18 cellular contexts compared by ENCODE assay signal in the genomic region with DNA sequence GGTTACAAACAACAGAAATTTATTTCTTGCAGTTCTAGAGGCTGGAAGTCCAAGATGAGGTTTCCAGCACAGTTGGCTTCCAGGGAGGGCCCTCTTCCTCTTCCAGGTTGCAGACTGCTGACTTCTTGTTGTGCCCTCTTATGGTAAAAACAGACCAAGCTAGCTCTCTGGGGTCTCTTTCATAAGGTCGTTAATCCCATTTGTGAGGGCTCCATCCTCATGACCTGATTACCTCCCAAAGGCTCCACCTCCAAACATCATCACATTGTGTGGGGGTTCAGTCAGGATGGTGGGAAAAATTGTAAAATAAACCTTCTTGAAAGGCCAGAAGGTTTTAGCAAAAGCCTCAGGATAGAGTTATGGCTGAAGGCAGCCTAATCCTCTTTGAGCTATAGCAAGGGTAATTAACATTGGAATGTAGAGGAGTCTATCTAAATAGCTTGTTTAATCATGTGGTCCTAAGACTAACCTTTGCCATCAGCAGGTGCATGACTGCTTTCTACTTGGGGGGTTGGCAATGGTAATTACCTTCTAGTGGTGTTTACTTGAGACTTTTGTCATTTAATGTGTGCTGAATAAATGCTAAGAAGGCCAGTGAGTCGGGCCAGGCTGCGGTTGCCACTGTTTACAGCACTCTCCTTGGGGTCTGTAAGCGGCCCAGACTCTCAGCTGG.
DNase-seq lines count a peak whose midpoint lies in the region; ATAC-seq and TF ChIP-seq lines count a peak whose summit lies in the region.
"Had no signal": no experiment of that assay in that cellular context is flagged by ENCODE, and none has a peak within 500 bp of the region (broad histone marks: within the 10 kb centered on the region; RNA-seq: fewer than 3 reads in every experiment).

No MANE protein-coding gene starts in this region.

- H2BK15ac ChIP-seq in H9 (ENCODE audit: low read depth, low read length) = no peak overlapping the region

- H3K4me1 ChIP-seq in H9 (ENCODE audit: insufficient read depth, low read length) = no peaks in the 10 kb centered on the region
- no peaks in the 10 kb centered on the region for H3K4me1 ChIP-seq in iPS DF 6.9 (ENCODE audit: control insufficient read depth, insufficient read depth, low read length)
- no peaks in the 10 kb centered on the region for H3K4me1 ChIP-seq in ascending aorta
- H3K4me1 ChIP-seq: BE2C, SJSA1 had no signal

- no peak overlapping the region for H3T11ph ChIP-seq in H9 (ENCODE audit: low read length)

- no peak for TF ChIP-seq CTCF in H9 (conservative IDR thresholded peaks at IDR 0.05)
- TF ChIP-seq CTCF in WTC11 (IDR thresholded peaks at IDR 0.05) = no peak
- TF ChIP-seq CTCF in retinal pigment epithelial cell (conservative IDR thresholded peaks at IDR 0.05; ENCODE audit: low read depth, low read length) = no peak
- TF ChIP-seq CTCF in ascending aorta (IDR thresholded peaks at IDR 0.05) = no peak

- peaks cover 98% of the 10 kb centered on the region for H3K27me3 Mint-ChIP-seq in H9 (ENCODE audit: low read depth)
- H3K27me3 Mint-ChIP-seq in WTC11 (ENCODE audit: low read depth) = peaks cover 100% of the 10 kb centered on the region

- H4K5ac ChIP-seq in H9 (ENCODE audit: insufficient read length, low read depth, low read length) = no peak overlapping the region

- H2BK5ac ChIP-seq in H9 (ENCODE audit: insufficient read length, low read length) = no peak overlapping the region

- H3K9ac ChIP-seq in H9 (ENCODE audit: extremely low read depth, insufficient read length, low read length) = no peak overlapping the region

- no CpG with 5 or more reads among the region's 4 CpGs for WGBS in H9 (ENCODE audit: extremely low coverage, insufficient read length, low lambda C conversion rate)
- no CpG with 5 or more reads among the region's 4 CpGs for WGBS in iPS DF 6.9 (ENCODE audit: insufficient coverage, insufficient read length)

- no peak overlapping the region for H3K4me3 ChIP-seq in iPS DF 6.9 (ENCODE audit: low read length)
- no peak overlapping the region for H3K4me3 ChIP-seq in retinal pigment epithelial cell (ENCODE audit: low read length)
- no peak overlapping the region for H3K4me3 ChIP-seq in ascending aorta
- H3K4me3 ChIP-seq: SJSA1 had no signal

- H3K56ac ChIP-seq in H9 (ENCODE audit: insufficient read length, low read depth, low read length) = no peak overlapping the region

- no peak overlapping the region for H3K4ac ChIP-seq in H9 (ENCODE audit: low read depth, low read length)

- H3K36me3 Mint-ChIP-seq in H9 (ENCODE audit: insufficient read depth in 1 of 3, low read depth in 3 of 3) = no peaks in the 10 kb centered on the region; a peak in 1 of 7 replicates
- no peaks in the 10 kb centered on the region for H3K36me3 Mint-ChIP-seq in WTC11

- no peak overlapping the region for H3K4me2 ChIP-seq in H9 (ENCODE audit: insufficient read depth, insufficient read length, low read length)

- no peaks in the 10 kb centered on the region for H3K79me2 ChIP-seq in H9 (ENCODE audit: insufficient read depth, low read length)

- H4K8ac ChIP-seq in H9 (replicated peaks; ENCODE audit: insufficient read length, low read depth, low read length) = no peak overlapping the region

- no peak overlapping the region for H4K91ac ChIP-seq in H9 (ENCODE audit: insufficient read length, low read depth, low read length)

- peaks cover 18 to 22% of the 10 kb centered on the region in 2 experiments for H3K4me1 Mint-ChIP-seq in H9
- peaks cover 9% of the 10 kb centered on the region for H3K4me1 Mint-ChIP-seq in WTC11

- H3K27ac Mint-ChIP-seq in H9 (no peak overlapping the region), WTC11 (no peak overlapping the region)

- no peak overlapping the region for H2AK5ac ChIP-seq in H9 (ENCODE audit: insufficient read length, low read length)

- CTCF ChIA-PET in WTC11 (lab: Charles Lee) = interaction anchor here (0.7 to 1.2 kb wide), 10 partner anchors 14 to 436 kb away, joined by 3 to 9 read pairs (median 3); no protein-coding TSS in a partner anchor

- no peak overlapping the region for H2AFZ ChIP-seq in H9 (ENCODE audit: low read length)

- no peak overlapping the region for H2BK20ac ChIP-seq in H9 (ENCODE audit: low read depth, low read length, poor library complexity, severe bottlenecking)

- no peak overlapping the region for H3K27ac ChIP-seq in H9 (ENCODE audit: insufficient read length, low read depth, low read length)
- H3K27ac ChIP-seq in iPS DF 6.9 (ENCODE audit: low read length) = no peak overlapping the region
- no peak overlapping the region for H3K27ac ChIP-seq in ascending aorta
- H3K27ac ChIP-seq: HL-60, SJSA1 had no signal

- no peak overlapping the region for H3K23ac ChIP-seq in H9 (ENCODE audit: insufficient read length, low read depth, low read length)

- H3K14ac ChIP-seq in H9 (ENCODE audit: insufficient read depth, low read length) = no peak overlapping the region

- H3K9me3 Mint-ChIP-seq in H9 (peaks cover 0 to 20% of the 10 kb centered on the region in 2 experiments; a peak in 2 of 5 replicates), WTC11 (no peaks in the 10 kb centered on the region)

- H4K20me1 ChIP-seq in H9 (ENCODE audit: control insufficient read depth, insufficient read depth, insufficient read length) = no peaks in the 10 kb centered on the region

- H3K9me3 ChIP-seq in H9 (ENCODE audit: control insufficient read depth, low read depth, low read length) = no peaks in the 10 kb centered on the region
- H3K9me3 ChIP-seq in iPS DF 6.9 (ENCODE audit: control insufficient read depth, insufficient read depth, low read length) = no peaks in the 10 kb centered on the region; the same call in 1 of the 2 replicates
- H3K9me3 ChIP-seq in ascending aorta = no peaks in the 10 kb centered on the region
- H3K9me3 ChIP-seq: BE2C, SJSA1 had no signal

- no peaks in the 10 kb centered on the region for H3K36me3 ChIP-seq in iPS DF 6.9 (ENCODE audit: control insufficient read depth, insufficient read depth, low read length)
- H3K36me3 ChIP-seq in ascending aorta = no peaks in the 10 kb centered on the region
- H3K36me3 ChIP-seq: BE2C, SJSA1 had no signal

- DNase-seq in H9 (peak; percentile 72), WTC11 (ENCODE audit: low spot score) (peak; percentile 68), iPS DF 6.9 (ENCODE audit: low read depth, low spot score) (peak; percentile 35), retinal pigment epithelial cell (ENCODE audit: low read depth) (peak; percentile 68), NCI-H1092 treated with DMSO at 0.1 percent for 48 hours (lab: John Stamatoyannopoulos, UW) (no peak), ascending aorta (ENCODE audit: low spot score in 2 of 2) (no peak)
- DNase-seq: BE2C, EL, KBM-7, NCI-H1092, NCI-H1436 treated with DMSO at 0.1 percent for 48 hours, NCI-H1930, NCI-H69, OCI-M1 had no signal

- H3K27me3 ChIP-seq in H9 (ENCODE audit: insufficient read depth, low read length) (peaks cover 81% of the 10 kb centered on the region), iPS DF 6.9 (ENCODE audit: control insufficient read depth, insufficient read depth, low read length) (peaks cover 66% of the 10 kb centered on the region), ascending aorta (no peaks in the 10 kb centered on the region)
- H3K27me3 ChIP-seq: BE2C, SJSA1 had no signal

- no peak overlapping the region for H2BK12ac ChIP-seq in H9 (ENCODE audit: insufficient read length, low read depth, low read length)

- intact Hi-C loops in ascending aorta (cut with DNase I) = no loop called here

- H3K4me3 Mint-ChIP-seq in H9 (no peak overlapping the region), WTC11 (no peak overlapping the region)

- H3K79me1 ChIP-seq in H9 (ENCODE audit: insufficient read depth, low read depth, low read length, poor library complexity, severe bottlenecking) = no peaks in the 10 kb centered on the region

- ATAC-seq in WTC11 = peak; percentile 96
- ATAC-seq in HG03565 (IDR thresholded peaks at IDR 0.05; ENCODE audit: unreplicated experiment) = no peak
- ATAC-seq: Right ventricle myocardium inferior had no signal

- no peak overlapping the region for H2BK120ac ChIP-seq in H9 (ENCODE audit: low read depth, low read length, poor library complexity, severe bottlenecking)

- no peak overlapping the region for H3K18ac ChIP-seq in H9 (ENCODE audit: insufficient read length, low read depth, low read length)

- POLR2A ChIA-PET in WTC11 (lab: Charles Lee) = no interaction called here

- no peaks in the 10 kb centered on the region for H3K23me2 ChIP-seq in H9 (ENCODE audit: insufficient read length, low read depth, low read length, poor library complexity, severe bottlenecking)

TF ChIP-seq in WTC11, 78 proteins besides CTCF, POLR2A, EP300 and RAD21 (continues in another document):
- TF ChIP-seq ZNF671 (CRISPR knock-in tag; IDR thresholded peaks at IDR 0.05) (no peak), ZNF423 (CRISPR knock-in tag; IDR thresholded peaks at IDR 0.05) (no peak), NFATC4 (CRISPR knock-in tag; IDR thresholded peaks at IDR 0.05) (0 out of 2 replicates have a peak, but pooled peaks have one; percentile 23), RORB (CRISPR knock-in tag; IDR thresholded peaks at IDR 0.05) (no peak), TEAD4 (CRISPR knock-in tag; IDR thresholded peaks at IDR 0.05) (no peak)
- TF ChIP-seq, protein P1, sequence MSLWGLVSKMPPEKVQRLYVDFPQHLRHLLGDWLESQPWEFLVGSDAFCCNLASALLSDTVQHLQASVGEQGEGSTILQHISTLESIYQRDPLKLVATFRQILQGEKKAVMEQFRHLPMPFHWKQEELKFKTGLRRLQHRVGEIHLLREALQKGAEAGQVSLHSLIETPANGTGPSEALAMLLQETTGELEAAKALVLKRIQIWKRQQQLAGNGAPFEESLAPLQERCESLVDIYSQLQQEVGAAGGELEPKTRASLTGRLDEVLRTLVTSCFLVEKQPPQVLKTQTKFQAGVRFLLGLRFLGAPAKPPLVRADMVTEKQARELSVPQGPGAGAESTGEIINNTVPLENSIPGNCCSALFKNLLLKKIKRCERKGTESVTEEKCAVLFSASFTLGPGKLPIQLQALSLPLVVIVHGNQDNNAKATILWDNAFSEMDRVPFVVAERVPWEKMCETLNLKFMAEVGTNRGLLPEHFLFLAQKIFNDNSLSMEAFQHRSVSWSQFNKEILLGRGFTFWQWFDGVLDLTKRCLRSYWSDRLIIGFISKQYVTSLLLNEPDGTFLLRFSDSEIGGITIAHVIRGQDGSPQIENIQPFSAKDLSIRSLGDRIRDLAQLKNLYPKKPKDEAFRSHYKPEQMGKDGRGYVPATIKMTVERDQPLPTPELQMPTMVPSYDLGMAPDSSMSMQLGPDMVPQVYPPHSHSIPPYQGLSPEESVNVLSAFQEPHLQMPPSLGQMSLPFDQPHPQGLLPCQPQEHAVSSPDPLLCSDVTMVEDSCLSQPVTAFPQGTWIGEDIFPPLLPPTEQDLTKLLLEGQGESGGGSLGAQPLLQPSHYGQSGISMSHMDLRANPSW (CRISPR knock-in tag; conservative IDR thresholded peaks at IDR 0.05; ENCODE audit: low read depth) = no peak

Comparison
In these comparisons a context has a peak if more than half of its experiments do, and no peak if none do; other contexts are left out.
1. DNase-seq: peak in H9 (single experiment), WTC11 (single experiment), iPS DF 6.9 (single experiment) and retinal pigment epithelial cell (single experiment); none in NCI-H1092 treated with DMSO at 0.1 percent for 48 hours (single experiment) and ascending aorta (0 of 2).